Comparison of ENCODE assay signal across 11 cellular contexts in genomic region chr10:60827791-60828488, GRCh38. TPM values are rescaled to one million over a fixed set of nuclear protein-coding genes. Genes with fewer than 3 reads are reported as not detected.
A peak's percentile ranks its signal among the peaks of the same experiment; 100 is the strongest.
DNase-seq lines count a peak whose midpoint lies in the region; ATAC-seq, FAIRE-seq and TF ChIP-seq lines count a peak whose summit lies in the region.
"Had no signal": no experiment of that assay in that cellular context is flagged by ENCODE, and none has a peak within 500 bp of the region (broad histone marks: within the 10 kb centered on the region; RNA-seq: fewer than 3 reads in every experiment).

No MANE protein-coding gene starts in this region.

- H3K4me3 ChIP-seq in MG63, result no peak overlapping the region
- H3K4me3 ChIP-seq in bronchial epithelial cell (ENCODE audit: low read depth, low read length), result no peak overlapping the region
- no peak overlapping the region for H3K4me3 ChIP-seq in upper lobe of right lung
- H3K4me3 ChIP-seq: sigmoid colon had no signal

- H3K9me3 ChIP-seq in MG63, result no peaks in the 10 kb centered on the region
- no peaks in the 10 kb centered on the region for H3K9me3 ChIP-seq in upper lobe of right lung
- H3K9me3 ChIP-seq: sigmoid colon had no signal

- no peak for TF ChIP-seq CTCF in bronchial epithelial cell (IDR thresholded peaks at IDR 0.05; ENCODE audit: insufficient read depth, low read length, severe bottlenecking)
- TF ChIP-seq CTCF in upper lobe of right lung (IDR thresholded peaks at IDR 0.05), result no peak

- no peak for FAIRE-seq in bronchial epithelial cell (lab: Jason Lieb, UNC)
- FAIRE-seq in GM19239 (lab: Jason Lieb, UNC), result no peak

- peak overlapping the region; percentile 48 for H3K27ac ChIP-seq in upper lobe of right lung
- H3K27ac ChIP-seq: HL-60 had no signal

- H3K36me3 ChIP-seq in MG63 (no peaks in the 10 kb centered on the region), bronchial epithelial cell (ENCODE audit: control insufficient read depth, insufficient read depth, low read length) (no peaks in the 10 kb centered on the region), upper lobe of right lung (no peaks in the 10 kb centered on the region)
- H3K36me3 ChIP-seq: sigmoid colon had no signal

- intact Hi-C loops in upper lobe of right lung (cut with DNase I), result no loop called here

- H3K4me1 ChIP-seq in upper lobe of right lung, result peaks cover 14% of the 10 kb centered on the region
- H3K4me1 ChIP-seq: sigmoid colon had no signal

- H3K27me3 ChIP-seq in MG63, result no peaks in the 10 kb centered on the region
- no peaks in the 10 kb centered on the region for H3K27me3 ChIP-seq in bronchial epithelial cell (ENCODE audit: control insufficient read depth, insufficient read depth, low read length)
- no peaks in the 10 kb centered on the region for H3K27me3 ChIP-seq in upper lobe of right lung
- H3K27me3 ChIP-seq: sigmoid colon had no signal

- peak; percentile 28 for DNase-seq in MG63
- DNase-seq in bronchial epithelial cell (ENCODE audit: low read depth), result peak; percentile 66
- DNase-seq in kidney glomerular epithelial cell (lab: John Stamatoyannopoulos, UW), result peak; percentile 3
- DNase-seq in upper lobe of right lung, result no peak
- no peak for DNase-seq in SKM-1 (lab: John Stamatoyannopoulos, UW; ENCODE audit: unreplicated experiment)
- DNase-seq in GM19239 (ENCODE audit: insufficient read length, low spot score), result no peak
- DNase-seq in NCI-H446 treated with DMSO at 0.1 percent for 48 hours (lab: John Stamatoyannopoulos, UW), result no peak
- DNase-seq: activated naive CD8-positive, alpha-beta T cell treated with anti-CD3 and anti-CD28 coated beads, Interleukin-2, amount 10 ng/mL, durations not matched to agents 7 days and 5 days; hippocampal formation; sigmoid colon had no signal

- ATAC-seq in upper lobe of right lung, result peak; percentile 74

RNA-seq across cellular contexts. Expression of gene CDK1, which starts 49.7 kb away (rescaled TPM):
- 131 and 164 TPM in 2 replicates for total RNA-seq in MG63 (2014; rRNA removed; shearing (Covaris generic); ENCODE audit: low replicate concordance)
- 0.64 and 0.79 TPM in 2 replicates for total RNA-seq in bronchial epithelial cell
- 3.4 TPM for total RNA-seq in upper lobe of right lung

Comparison
In these comparisons a context has a peak if more than half of its experiments do, and no peak if none do; other contexts are left out.
1. DNase-seq: peak in MG63 (single experiment), bronchial epithelial cell (single experiment) and kidney glomerular epithelial cell (single experiment); none in upper lobe of right lung (single experiment), SKM-1 (single experiment), GM19239 (single experiment) and NCI-H446 treated with DMSO at 0.1 percent for 48 hours (single experiment).
2. RNA of gene CDK1, which starts 49.7 kb away (total RNA-seq): 131 to 164 TPM in MG63; 3.4 TPM in upper lobe of right lung (single experiment) and 0.64 to 0.79 TPM in bronchial epithelial cell; every median in the first group is over 10 times any median in the second.